ENCODE assay signal across 26 cellular contexts in genomic region chr7:66929935-66930334, GRCh38. TPM values are rescaled to one million over a fixed set of nuclear protein-coding genes. Genes with fewer than 3 reads are reported as not detected.
DNase-seq lines count a peak whose midpoint lies in the region; ATAC-seq and TF ChIP-seq lines count a peak whose summit lies in the region.
"Had no signal": no experiment of that assay in that cellular context is flagged by ENCODE, and none has a peak within 500 bp of the region (broad histone marks: within the 10 kb centered on the region; RNA-seq: fewer than 3 reads in every experiment).

No MANE protein-coding gene starts in this region.

- H3K4me1 Mint-ChIP-seq in activated CD4-positive, alpha-beta memory T cell treated with anti-CD3 and anti-CD28 coated beads, Interleukin-2, amount 10 ng/mL, durations not matched to agents 7 days and 5 days, result peaks cover 39% of the 10 kb centered on the region
- H3K4me1 Mint-ChIP-seq in activated CD4-positive, alpha-beta memory T cell treated with anti-CD3 and anti-CD28 coated beads for 36 hours (ENCODE audit: low read depth), result peaks cover 65% of the 10 kb centered on the region
- peaks cover 46 to 87% (median 62%) of the 10 kb centered on the region in 4 donors for H3K4me1 Mint-ChIP-seq in CD4-positive, alpha-beta memory T cell
- H3K4me1 Mint-ChIP-seq in brain (peaks cover 58% of the 10 kb centered on the region), nephron progenitor cell (peaks cover 42% of the 10 kb centered on the region)

- H3K27me3 Mint-ChIP-seq in activated CD4-positive, alpha-beta memory T cell treated with anti-CD3 and anti-CD28 coated beads, Interleukin-2, amount 10 ng/mL, durations not matched to agents 7 days and 5 days, result no peaks in the 10 kb centered on the region
- H3K27me3 Mint-ChIP-seq in activated CD4-positive, alpha-beta memory T cell treated with anti-CD3 and anti-CD28 coated beads for 36 hours, result no peaks in the 10 kb centered on the region
- no peaks in the 10 kb centered on the region for H3K27me3 Mint-ChIP-seq in CD4-positive, alpha-beta memory T cell
- H3K27me3 Mint-ChIP-seq in brain, result peaks cover 4% of the 10 kb centered on the region
- H3K27me3 Mint-ChIP-seq in nephron progenitor cell (ENCODE audit: low read depth, poor library complexity), result no peaks in the 10 kb centered on the region
- H3K27me3 Mint-ChIP-seq: activated naive CD8-positive, alpha-beta T cell had no signal

- no peak overlapping the region for H3K27ac ChIP-seq in CD4-positive, alpha-beta memory T cell (ENCODE audit: low read depth, low read length)
- H3K27ac ChIP-seq: 22Rv1; BLaER1 treated with 17β-estradiol and CSF1 and Interleukin-3, amounts not matched to agents 10 nM and 100 nM; colonic mucosa; sigmoid colon; tibial nerve had no signal

- DNase-seq in activated CD4-positive, alpha-beta memory T cell treated with anti-CD3 and anti-CD28 coated beads, Interleukin-2, amount 10 ng/mL, durations not matched to agents 7 days and 5 days, result no peak
- no peak for DNase-seq in activated CD4-positive, alpha-beta memory T cell treated with anti-CD3 and anti-CD28 coated beads for 36 hours
- no peak for DNase-seq in CD4-positive, alpha-beta memory T cell
- no peak for DNase-seq in nephron progenitor cell
- no peak for DNase-seq in NCI-H187 (lab: John Stamatoyannopoulos, UW)
- no peak for DNase-seq in iPS-NIHi11 (ENCODE audit: low spot score)
- DNase-seq: activated CD4-positive, alpha-beta T cell treated with anti-CD3 and anti-CD28 coated beads for 1 hour; activated T-cell treated with anti-CD3 and anti-CD28 coated beads, Interleukin-2, amount 50 U/mL, for 1 hour; aorta; colonic mucosa; effector CD8-positive, alpha-beta T cell; kidney; left ventricle myocardium superior; NCI-H1436; NCI-H2081 treated with DMSO at 0.1 percent for 48 hours; NCI-H345; Right ventricle myocardium superior; sigmoid colon; stimulated activated CD4-positive, alpha-beta T cell treated with anti-CD3 and anti-CD28 coated beads, Interleukin-12 subunit alpha, Interleukin-12 subunit beta, amount 100 ng/mL, for 4 hours; stimulated activated CD4-positive, alpha-beta T cell treated with anti-CD3 and anti-CD28 coated beads, Interleukin-2, amount 100 ng/mL, for 48 hours had no signal

- H3K9me3 Mint-ChIP-seq in activated CD4-positive, alpha-beta memory T cell treated with anti-CD3 and anti-CD28 coated beads, Interleukin-2, amount 10 ng/mL, durations not matched to agents 7 days and 5 days, result no peaks in the 10 kb centered on the region
- H3K9me3 Mint-ChIP-seq in activated CD4-positive, alpha-beta memory T cell treated with anti-CD3 and anti-CD28 coated beads for 36 hours, result no peaks in the 10 kb centered on the region
- H3K9me3 Mint-ChIP-seq in CD4-positive, alpha-beta memory T cell, result no peaks in the 10 kb centered on the region
- H3K9me3 Mint-ChIP-seq in brain, result no peaks in the 10 kb centered on the region
- H3K9me3 Mint-ChIP-seq in nephron progenitor cell, result no peaks in the 10 kb centered on the region

- CTCF ChIA-PET in activated CD4-positive, alpha-beta memory T cell treated with anti-CD3 and anti-CD28 coated beads, Interleukin-2, amount 10 ng/mL, durations not matched to agents 7 days and 5 days (lab: Charles Lee), result interaction anchor here (1.0 kb wide), 1 partner anchor 9 kb away, joined by 3 read pairs; the partner anchor contains the start of gene TMEM248
- CTCF ChIA-PET in activated CD4-positive, alpha-beta memory T cell treated with anti-CD3 and anti-CD28 coated beads for 36 hours (lab: Charles Lee), result no interaction called here
- CTCF ChIA-PET in CD4-positive, alpha-beta memory T cell (lab: Charles Lee; ENCODE audit: partially characterized antibody), result no interaction called here

- intact Hi-C loops in activated CD4-positive, alpha-beta memory T cell treated with anti-CD3 and anti-CD28 coated beads for 36 hours (cut with micrococcal nuclease), result no loop called here
- intact Hi-C loops in CD4-positive, alpha-beta memory T cell (cut with micrococcal nuclease), result no loop called here

- H3K9me3 ChIP-seq in CD4-positive, alpha-beta memory T cell (ENCODE audit: control insufficient read depth in 1 of 2, low read length in 2 of 2), result no peaks in the 10 kb centered on the region
- H3K9me3 ChIP-seq: colonic mucosa, sigmoid colon, tibial nerve had no signal

- no peak overlapping the region for H3K4me3 Mint-ChIP-seq in activated CD4-positive, alpha-beta memory T cell treated with anti-CD3 and anti-CD28 coated beads, Interleukin-2, amount 10 ng/mL, durations not matched to agents 7 days and 5 days
- no peak overlapping the region for H3K4me3 Mint-ChIP-seq in activated CD4-positive, alpha-beta memory T cell treated with anti-CD3 and anti-CD28 coated beads for 36 hours
- peak overlapping the region in 5 of 8 donors; percentile 9 to 57 (median 47) for H3K4me3 Mint-ChIP-seq in CD4-positive, alpha-beta memory T cell
- H3K4me3 Mint-ChIP-seq in brain (peak overlapping the region in 1 of 5 experiments; percentile 48), nephron progenitor cell (no peak overlapping the region)

- no peaks in the 10 kb centered on the region for H3K27me3 ChIP-seq in CD4-positive, alpha-beta memory T cell (ENCODE audit: insufficient read depth, low read length)
- H3K27me3 ChIP-seq: BLaER1 treated with 17β-estradiol and CSF1 and Interleukin-3, amounts not matched to agents 10 nM and 100 nM; colonic mucosa; sigmoid colon; tibial nerve had no signal

- H3K36me3 Mint-ChIP-seq in activated CD4-positive, alpha-beta memory T cell treated with anti-CD3 and anti-CD28 coated beads, Interleukin-2, amount 10 ng/mL, durations not matched to agents 7 days and 5 days (ENCODE audit: low read depth), result peaks cover 51% of the 10 kb centered on the region
- peaks cover 17% of the 10 kb centered on the region for H3K36me3 Mint-ChIP-seq in activated CD4-positive, alpha-beta memory T cell treated with anti-CD3 and anti-CD28 coated beads for 36 hours
- peaks cover 24 to 43% of the 10 kb centered on the region in 2 donors for H3K36me3 Mint-ChIP-seq in CD4-positive, alpha-beta memory T cell
- peaks cover 68% of the 10 kb centered on the region for H3K36me3 Mint-ChIP-seq in brain
- peaks cover 49% of the 10 kb centered on the region for H3K36me3 Mint-ChIP-seq in nephron progenitor cell (ENCODE audit: low read depth)

- H3K4me3 ChIP-seq in CD4-positive, alpha-beta memory T cell (ENCODE audit: low read length in 2 of 2), result no peak overlapping the region
- H3K4me3 ChIP-seq: BLaER1 treated with 17β-estradiol and CSF1 and Interleukin-3, amounts not matched to agents 10 nM and 100 nM; colonic mucosa; sigmoid colon; tibial nerve had no signal

- peak overlapping the region; percentile 47 for H3K27ac Mint-ChIP-seq in activated CD4-positive, alpha-beta memory T cell treated with anti-CD3 and anti-CD28 coated beads, Interleukin-2, amount 10 ng/mL, durations not matched to agents 7 days and 5 days
- no peak overlapping the region for H3K27ac Mint-ChIP-seq in activated CD4-positive, alpha-beta memory T cell treated with anti-CD3 and anti-CD28 coated beads for 36 hours
- peak overlapping the region in 2 of 7 donors; percentile 7 to 17 for H3K27ac Mint-ChIP-seq in CD4-positive, alpha-beta memory T cell
- H3K27ac Mint-ChIP-seq in brain (peak overlapping the region in 4 of 5 experiments; percentile 20 to 62 (median 45)), nephron progenitor cell (peak overlapping the region; percentile 37)

- TF ChIP-seq CTCF in brain (conservative IDR thresholded peaks at IDR 0.05) (no peak), nephron progenitor cell (IDR thresholded peaks at IDR 0.05) (no peak)

- no peak for ATAC-seq in HG03175 (IDR thresholded peaks at IDR 0.05; ENCODE audit: unreplicated experiment)

- peaks cover 10% of the 10 kb centered on the region for H3K36me3 ChIP-seq in CD4-positive, alpha-beta memory T cell (ENCODE audit: insufficient read depth, low read length)
- H3K36me3 ChIP-seq: colonic mucosa had no signal

- POLR2A ChIA-PET in activated CD4-positive, alpha-beta memory T cell treated with anti-CD3 and anti-CD28 coated beads, Interleukin-2, amount 10 ng/mL, durations not matched to agents 7 days and 5 days (lab: Charles Lee), result interaction anchor here (1.6 kb wide), 1 partner anchor 8 kb away, joined by 5 read pairs; no protein-coding TSS in a partner anchor
- POLR2A ChIA-PET in activated CD4-positive, alpha-beta memory T cell treated with anti-CD3 and anti-CD28 coated beads for 36 hours (lab: Charles Lee), result interaction anchor here (0.7 to 1.1 kb wide), 2 partner anchors 8 to 41 kb away, joined by 3 to 4 read pairs; no protein-coding TSS in a partner anchor
- POLR2A ChIA-PET in CD4-positive, alpha-beta memory T cell (lab: Charles Lee; ENCODE audit: partially characterized antibody), result interaction anchor here (1.3 to 1.9 kb wide), 2 partner anchors 8 to 85 kb away, joined by 4 to 9 read pairs; partner anchors contain the start of gene TMEM248

- peaks cover 85% of the 10 kb centered on the region for H3K4me1 ChIP-seq in CD4-positive, alpha-beta memory T cell (ENCODE audit: insufficient read depth, low read length)
- H3K4me1 ChIP-seq: colonic mucosa had no signal

RNA-seq across cellular contexts. Expression of gene TMEM248, which starts 8.9 kb away (rescaled TPM):
- 10 to 100 TPM; 88.3 to 91.6 TPM for total RNA-seq in activated CD4-positive, alpha-beta memory T cell treated with anti-CD3 and anti-CD28 coated beads, Interleukin-2, amount 10 ng/mL, durations not matched to agents 7 days and 5 days
- total RNA-seq in activated CD4-positive, alpha-beta memory T cell treated with anti-CD3 and anti-CD28 coated beads for 36 hours, result 10 to 100 TPM; 67.2 to 70.3 TPM
- 10 to 100 TPM; 95.9 to 96.8 TPM for total RNA-seq in CD4-positive, alpha-beta memory T cell
- polyA plus RNA-seq in CD4-positive, alpha-beta memory T cell, result 100 to 1,000 TPM; 128 to 134 TPM
- polyA plus RNA-seq in brain (ENCODE audit: insufficient read depth, low read depth, low replicate concordance), result 52.2 TPM

Comparison
In these comparisons a context has a peak if more than half of its experiments do, and no peak if none do; other contexts are left out.
1. H3K4me3 Mint-ChIP-seq: peak in CD4-positive, alpha-beta memory T cell (5 of 8); none in activated CD4-positive, alpha-beta memory T cell treated with anti-CD3 and anti-CD28 coated beads, Interleukin-2, amount 10 ng/mL, durations not matched to agents 7 days and 5 days (single experiment), activated CD4-positive, alpha-beta memory T cell treated with anti-CD3 and anti-CD28 coated beads for 36 hours (single experiment) and nephron progenitor cell (single experiment).